In genomic region chr12:102486153-102486552, GRCh38 we compare ENCODE assay signal across 2 cellular contexts.
TF ChIP-seq lines count a peak whose summit lies in the region.

No MANE protein-coding gene starts in this region.

TF ChIP-seq in GM12891, 5 proteins besides CTCF, POLR2A, EP300 and RAD21:
- TF ChIP-seq SPI1 (IDR thresholded peaks at IDR 0.05; ENCODE audit: low read depth, low read length) (no peak), TAF1 (IDR thresholded peaks at IDR 0.05; ENCODE audit: low read depth, low read length) (no peak), PAX5 (IDR thresholded peaks at IDR 0.05; ENCODE audit: insufficient read depth, low read length, severe bottlenecking) (no peak), POU2F2 (IDR thresholded peaks at IDR 0.05; ENCODE audit: low read depth, low read length) (no peak), POLR2AphosphoS5 (IDR thresholded peaks at IDR 0.05; ENCODE audit: low read depth, low read length) (no peak)

TF ChIP-seq in GM12878, 131 proteins besides CTCF, POLR2A, EP300 and RAD21:
- TF ChIP-seq RELA (IDR thresholded peaks at IDR 0.05; ENCODE audit: borderline replicate concordance, partially characterized antibody): no peak
- TF ChIP-seq, protein P1, sequence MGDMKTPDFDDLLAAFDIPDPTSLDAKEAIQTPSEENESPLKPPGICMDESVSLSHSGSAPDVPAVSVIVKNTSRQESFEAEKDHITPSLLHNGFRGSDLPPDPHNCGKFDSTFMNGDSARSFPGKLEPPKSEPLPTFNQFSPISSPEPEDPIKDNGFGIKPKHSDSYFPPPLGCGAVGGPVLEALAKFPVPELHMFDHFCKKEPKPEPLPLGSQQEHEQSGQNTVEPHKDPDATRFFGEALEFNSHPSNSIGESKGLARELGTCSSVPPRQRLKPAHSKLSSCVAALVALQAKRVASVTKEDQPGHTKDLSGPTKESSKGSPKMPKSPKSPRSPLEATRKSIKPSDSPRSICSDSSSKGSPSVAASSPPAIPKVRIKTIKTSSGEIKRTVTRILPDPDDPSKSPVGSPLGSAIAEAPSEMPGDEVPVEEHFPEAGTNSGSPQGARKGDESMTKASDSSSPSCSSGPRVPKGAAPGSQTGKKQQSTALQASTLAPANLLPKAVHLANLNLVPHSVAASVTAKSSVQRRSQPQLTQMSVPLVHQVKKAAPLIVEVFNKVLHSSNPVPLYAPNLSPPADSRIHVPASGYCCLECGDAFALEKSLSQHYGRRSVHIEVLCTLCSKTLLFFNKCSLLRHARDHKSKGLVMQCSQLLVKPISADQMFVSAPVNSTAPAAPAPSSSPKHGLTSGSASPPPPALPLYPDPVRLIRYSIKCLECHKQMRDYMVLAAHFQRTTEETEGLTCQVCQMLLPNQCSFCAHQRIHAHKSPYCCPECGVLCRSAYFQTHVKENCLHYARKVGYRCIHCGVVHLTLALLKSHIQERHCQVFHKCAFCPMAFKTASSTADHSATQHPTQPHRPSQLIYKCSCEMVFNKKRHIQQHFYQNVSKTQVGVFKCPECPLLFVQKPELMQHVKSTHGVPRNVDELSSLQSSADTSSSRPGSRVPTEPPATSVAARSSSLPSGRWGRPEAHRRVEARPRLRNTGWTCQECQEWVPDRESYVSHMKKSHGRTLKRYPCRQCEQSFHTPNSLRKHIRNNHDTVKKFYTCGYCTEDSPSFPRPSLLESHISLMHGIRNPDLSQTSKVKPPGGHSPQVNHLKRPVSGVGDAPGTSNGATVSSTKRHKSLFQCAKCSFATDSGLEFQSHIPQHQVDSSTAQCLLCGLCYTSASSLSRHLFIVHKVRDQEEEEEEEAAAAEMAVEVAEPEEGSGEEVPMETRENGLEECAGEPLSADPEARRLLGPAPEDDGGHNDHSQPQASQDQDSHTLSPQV (IDR thresholded peaks at IDR 0.05): no peak
- TF ChIP-seq NBN (IDR thresholded peaks at IDR 0.05): no peak
- no peak for TF ChIP-seq ZNF24 (IDR thresholded peaks at IDR 0.05)
- TF ChIP-seq ZNF384 (IDR thresholded peaks at IDR 0.05; ENCODE audit: borderline replicate concordance, low read depth, low read length): no peak
- no peak for TF ChIP-seq TBL1XR1 (IDR thresholded peaks at IDR 0.05; ENCODE audit: low read depth, low read length)
- no peak for TF ChIP-seq RBBP5 (conservative IDR thresholded peaks at IDR 0.05)
- TF ChIP-seq, protein P2, sequence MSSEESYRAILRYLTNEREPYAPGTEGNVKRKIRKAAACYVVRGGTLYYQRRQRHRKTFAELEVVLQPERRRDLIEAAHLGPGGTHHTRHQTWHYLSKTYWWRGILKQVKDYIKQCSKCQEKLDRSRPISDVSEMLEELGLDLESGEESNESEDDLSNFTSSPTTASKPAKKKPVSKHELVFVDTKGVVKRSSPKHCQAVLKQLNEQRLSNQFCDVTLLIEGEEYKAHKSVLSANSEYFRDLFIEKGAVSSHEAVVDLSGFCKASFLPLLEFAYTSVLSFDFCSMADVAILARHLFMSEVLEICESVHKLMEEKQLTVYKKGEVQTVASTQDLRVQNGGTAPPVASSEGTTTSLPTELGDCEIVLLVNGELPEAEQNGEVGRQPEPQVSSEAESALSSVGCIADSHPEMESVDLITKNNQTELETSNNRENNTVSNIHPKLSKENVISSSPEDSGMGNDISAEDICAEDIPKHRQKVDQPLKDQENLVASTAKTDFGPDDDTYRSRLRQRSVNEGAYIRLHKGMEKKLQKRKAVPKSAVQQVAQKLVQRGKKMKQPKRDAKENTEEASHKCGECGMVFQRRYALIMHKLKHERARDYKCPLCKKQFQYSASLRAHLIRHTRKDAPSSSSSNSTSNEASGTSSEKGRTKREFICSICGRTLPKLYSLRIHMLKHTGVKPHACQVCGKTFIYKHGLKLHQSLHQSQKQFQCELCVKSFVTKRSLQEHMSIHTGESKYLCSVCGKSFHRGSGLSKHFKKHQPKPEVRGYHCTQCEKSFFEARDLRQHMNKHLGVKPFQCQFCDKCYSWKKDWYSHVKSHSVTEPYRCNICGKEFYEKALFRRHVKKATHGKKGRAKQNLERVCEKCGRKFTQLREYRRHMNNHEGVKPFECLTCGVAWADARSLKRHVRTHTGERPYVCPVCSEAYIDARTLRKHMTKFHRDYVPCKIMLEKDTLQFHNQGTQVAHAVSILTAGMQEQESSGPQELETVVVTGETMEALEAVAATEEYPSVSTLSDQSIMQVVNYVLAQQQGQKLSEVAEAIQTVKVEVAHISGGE (CRISPR knock-in tag; IDR thresholded peaks at IDR 0.05): no peak
- no peak for TF ChIP-seq MEF2B (IDR thresholded peaks at IDR 0.05; ENCODE audit: partially characterized antibody, poor library complexity, severe bottlenecking)
- TF ChIP-seq ZSCAN29 (IDR thresholded peaks at IDR 0.05): no peak
- TF ChIP-seq, protein P3, sequence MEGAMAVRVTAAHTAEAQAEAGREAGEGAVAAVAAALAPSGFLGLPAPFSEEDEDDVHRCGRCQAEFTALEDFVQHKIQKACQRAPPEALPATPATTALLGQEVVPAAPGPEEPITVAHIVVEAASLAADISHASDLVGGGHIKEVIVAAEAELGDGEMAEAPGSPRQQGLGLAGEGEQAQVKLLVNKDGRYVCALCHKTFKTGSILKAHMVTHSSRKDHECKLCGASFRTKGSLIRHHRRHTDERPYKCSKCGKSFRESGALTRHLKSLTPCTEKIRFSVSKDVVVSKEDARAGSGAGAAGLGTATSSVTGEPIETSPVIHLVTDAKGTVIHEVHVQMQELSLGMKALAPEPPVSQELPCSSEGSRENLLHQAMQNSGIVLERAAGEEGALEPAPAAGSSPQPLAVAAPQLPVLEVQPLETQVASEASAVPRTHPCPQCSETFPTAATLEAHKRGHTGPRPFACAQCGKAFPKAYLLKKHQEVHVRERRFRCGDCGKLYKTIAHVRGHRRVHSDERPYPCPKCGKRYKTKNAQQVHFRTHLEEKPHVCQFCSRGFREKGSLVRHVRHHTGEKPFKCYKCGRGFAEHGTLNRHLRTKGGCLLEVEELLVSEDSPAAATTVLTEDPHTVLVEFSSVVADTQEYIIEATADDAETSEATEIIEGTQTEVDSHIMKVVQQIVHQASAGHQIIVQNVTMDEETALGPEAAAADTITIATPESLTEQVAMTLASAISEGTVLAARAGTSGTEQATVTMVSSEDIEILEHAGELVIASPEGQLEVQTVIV (IDR thresholded peaks at IDR 0.05; ENCODE audit: borderline replicate concordance, partially characterized antibody): no peak
